ENCODE assay signal across 1 cellular context in genomic region chr3:182605882-182606611, GRCh38.
TF ChIP-seq lines count a peak whose summit lies in the region.

No MANE protein-coding gene starts in this region.

TF ChIP-seq in WTC11, 78 proteins besides CTCF, POLR2A, EP300 and RAD21 (continued from another document):
- TF ChIP-seq ERG (CRISPR knock-in tag; IDR thresholded peaks at IDR 0.05) (no peak), E2F4 (CRISPR knock-in tag; IDR thresholded peaks at IDR 0.05; ENCODE audit: borderline replicate concordance, low read depth) (no peak), NR3C1 (CRISPR knock-in tag; conservative IDR thresholded peaks at IDR 0.05; ENCODE audit: low read depth) (no peak), EMX1 (CRISPR knock-in tag; IDR thresholded peaks at IDR 0.05) (no peak), ZNF532 (CRISPR knock-in tag; IDR thresholded peaks at IDR 0.05; ENCODE audit: borderline replicate concordance) (no peak), IRF1 (CRISPR knock-in tag; IDR thresholded peaks at IDR 0.05) (no peak), ZNF423 (CRISPR knock-in tag; IDR thresholded peaks at IDR 0.05) (no peak)
